Comparison of ENCODE assay signal across 8 cellular contexts in genomic region chr21:45228171-45228641, GRCh38. TPM values are rescaled to one million over a fixed set of nuclear protein-coding genes. Genes with fewer than 3 reads are reported as not detected.
A peak's percentile ranks its signal among the peaks of the same experiment; 100 is the strongest.
DNase-seq lines count a peak whose midpoint lies in the region; ATAC-seq and TF ChIP-seq lines count a peak whose summit lies in the region.

No MANE protein-coding gene starts in this region.

- H3K4me1 ChIP-seq in lower lobe of right lung (peaks cover 5% of the 10 kb centered on the region), Peyer's patch (peaks cover 0 to 3% (median 0%) of the 10 kb centered on the region in 4 donors)

- no peak overlapping the region for H3K4me3 Mint-ChIP-seq in activated naive CD4-positive, alpha-beta T cell treated with anti-CD3 and anti-CD28 coated beads for 36 hours

- H3K27ac Mint-ChIP-seq in activated naive CD4-positive, alpha-beta T cell treated with anti-CD3 and anti-CD28 coated beads for 36 hours = no peak overlapping the region

- H3K27me3 ChIP-seq in AG04450 (ENCODE audit: control insufficient read depth, insufficient read depth, low read length) = peaks cover 11% of the 10 kb centered on the region
- no peaks in the 10 kb centered on the region for H3K27me3 ChIP-seq in lower lobe of right lung (ENCODE audit: low read depth)
- H3K27me3 ChIP-seq in Peyer's patch = no peaks in the 10 kb centered on the region

- peaks cover 32% of the 10 kb centered on the region for H3K4me1 Mint-ChIP-seq in activated naive CD4-positive, alpha-beta T cell treated with anti-CD3 and anti-CD28 coated beads for 36 hours (ENCODE audit: low read depth)

- peak; percentile 90 for DNase-seq in AG04450 (ENCODE audit: low read depth, low spot score)
- peak; percentile 85 for DNase-seq in RKO (ENCODE audit: low spot score)
- peak; percentile 79 for DNase-seq in activated naive CD4-positive, alpha-beta T cell treated with anti-CD3 and anti-CD28 coated beads for 36 hours
- no peak for DNase-seq in lower lobe of right lung
- peak; percentile 72 to 77 for DNase-seq in stimulated activated CD8-positive, alpha-beta memory T cell treated with anti-CD3 and anti-CD28 coated beads, Interleukin-7, amount 100 ng/mL, for 4 hours (ENCODE audit: low read depth in 2 of 2)
- DNase-seq in SIG-M5 treated with dmso at 0.1 percent for 504 hours (lab: John Stamatoyannopoulos, UW; ENCODE audit: unreplicated experiment) = no peak
- DNase-seq in Peyer's patch = no peak

- no peaks in the 10 kb centered on the region for H3K9me3 ChIP-seq in AG04450 (ENCODE audit: control insufficient read depth, insufficient read depth, low read length)
- H3K9me3 ChIP-seq in lower lobe of right lung = no peaks in the 10 kb centered on the region
- no peaks in the 10 kb centered on the region for H3K9me3 ChIP-seq in Peyer's patch

- no peaks in the 10 kb centered on the region for H3K9me3 Mint-ChIP-seq in activated naive CD4-positive, alpha-beta T cell treated with anti-CD3 and anti-CD28 coated beads for 36 hours

- peaks cover 8% of the 10 kb centered on the region for H3K36me3 ChIP-seq in lower lobe of right lung
- H3K36me3 ChIP-seq in Peyer's patch = no peaks in the 10 kb centered on the region

- POLR2A ChIA-PET in AG04450 (lab: Yijun Ruan, JAX) = interaction anchor here (0.9 to 1.3 kb wide), 2 partner anchors 59 to 88 kb away, joined by 3 read pairs; no protein-coding TSS in a partner anchor

- intact Hi-C loops in activated naive CD4-positive, alpha-beta T cell treated with anti-CD3 and anti-CD28 coated beads for 36 hours (cut with micrococcal nuclease) = no loop called here
- intact Hi-C loops in lower lobe of right lung (cut with DNase I) = no loop called here

- TF ChIP-seq CTCF in AG04450 (IDR thresholded peaks at IDR 0.05; ENCODE audit: low read depth, low read length) (no peak), lower lobe of right lung (IDR thresholded peaks at IDR 0.05) (no peak), Peyer's patch (IDR thresholded peaks at IDR 0.05) (no peak)

- H3K27ac ChIP-seq in AG04450 (ENCODE audit: low read depth, low read length) (peak overlapping the region; percentile 68), lower lobe of right lung (no peak overlapping the region), Peyer's patch (no peak overlapping the region)

- CTCF ChIA-PET in AG04450 (lab: Charles Lee) = interaction anchor here (1.0 to 1.7 kb wide), 2 partner anchors 89 to 90 kb away, joined by 3 read pairs; no protein-coding TSS in a partner anchor
- CTCF ChIA-PET in activated naive CD4-positive, alpha-beta T cell treated with anti-CD3 and anti-CD28 coated beads for 36 hours (lab: Charles Lee) = interaction anchor here (1.0 kb wide), 1 partner anchor 75 kb away, joined by 4 read pairs; no protein-coding TSS in a partner anchor

- TF ChIP-seq POLR2A in Peyer's patch (IDR thresholded peaks at IDR 0.05) = no peak

- H3K36me3 Mint-ChIP-seq in activated naive CD4-positive, alpha-beta T cell treated with anti-CD3 and anti-CD28 coated beads for 36 hours (ENCODE audit: low read depth) = no peaks in the 10 kb centered on the region

- H3K27me3 Mint-ChIP-seq in activated naive CD4-positive, alpha-beta T cell treated with anti-CD3 and anti-CD28 coated beads for 36 hours (ENCODE audit: low read depth) = no peaks in the 10 kb centered on the region

- H3K4me3 ChIP-seq in AG04450 (ENCODE audit: low read depth, low read length) (no peak overlapping the region), lower lobe of right lung (no peak overlapping the region), Peyer's patch (no peak overlapping the region)

- ATAC-seq in lower lobe of right lung (peak; percentile 42 to 49), GM21825 (IDR thresholded peaks at IDR 0.05; ENCODE audit: unreplicated experiment) (no peak)

RNA-seq across cellular contexts. Expression of gene POFUT2, which starts 59.5 kb away (rescaled TPM):
- 34.2 and 35.5 TPM in 2 replicates for polyA plus RNA-seq in AG04450 (2011; rRNA removed)
- 15.6 and 26.6 TPM in 2 replicates for polyA minus RNA-seq in AG04450 (2011; rRNA and poly(A)+ RNA removed)
- 10 to 100 TPM; 14.4 to 15.9 TPM for total RNA-seq in activated naive CD4-positive, alpha-beta T cell treated with anti-CD3 and anti-CD28 coated beads for 36 hours
- total RNA-seq in lower lobe of right lung (29.1 TPM), Peyer's patch (10 to 100 TPM; 25.6 to 76.4 (median 47.6) TPM)

Comparison
In these comparisons a context has a peak if more than half of its experiments do, and no peak if none do; other contexts are left out.
1. DNase-seq: peak in AG04450 (single experiment), RKO (single experiment), activated naive CD4-positive, alpha-beta T cell treated with anti-CD3 and anti-CD28 coated beads for 36 hours (single experiment) and stimulated activated CD8-positive, alpha-beta memory T cell treated with anti-CD3 and anti-CD28 coated beads, Interleukin-7, amount 100 ng/mL, for 4 hours (2 of 2); none in lower lobe of right lung (single experiment), SIG-M5 treated with dmso at 0.1 percent for 504 hours (single experiment) and Peyer's patch (0 of 3).